ENCODE assay signal across 8 cellular contexts in genomic region chr19:17488593-17489391, GRCh38. TPM values are rescaled to one million over a fixed set of nuclear protein-coding genes. Genes with fewer than 3 reads are reported as not detected.
DNase-seq lines count a peak whose midpoint lies in the region; TF ChIP-seq lines count a peak whose summit lies in the region.

No MANE protein-coding gene starts in this region.

- no peak overlapping the region for H3K14ac ChIP-seq in trophoblast cell (ENCODE audit: low read length)

- intact Hi-C loops in uterus (cut with DNase I; ENCODE audit: low total_unique reads), result no loop called here

- H3K4ac ChIP-seq in trophoblast cell (ENCODE audit: low read depth, low read length), result no peak overlapping the region

- H3K79me2 ChIP-seq in trophoblast cell (ENCODE audit: control insufficient read depth, insufficient read depth, low read length, poor library complexity), result no peaks in the 10 kb centered on the region

- H3K4me3 ChIP-seq in epithelial cell of esophagus (ENCODE audit: low read length) (peak overlapping the region; percentile 20), trophoblast cell (ENCODE audit: low read depth, low read length) (no peak overlapping the region), uterus (no peak overlapping the region)

- H3K23ac ChIP-seq in trophoblast cell (ENCODE audit: low read length), result no peak overlapping the region

- no peak overlapping the region for H4K12ac ChIP-seq in trophoblast cell (ENCODE audit: low read depth, low read length)

- H3K36me3 ChIP-seq in trophoblast cell (ENCODE audit: control insufficient read depth in 1 of 2, insufficient read depth in 2 of 2, low read length in 2 of 2) (no peaks in the 10 kb centered on the region), uterus (no peaks in the 10 kb centered on the region)

- H3K18ac ChIP-seq in trophoblast cell (ENCODE audit: low read length), result no peak overlapping the region

- H3K27me3 ChIP-seq in trophoblast cell (ENCODE audit: insufficient read depth, low read length), result no peaks in the 10 kb centered on the region
- no peaks in the 10 kb centered on the region for H3K27me3 ChIP-seq in uterus

- H3K9me3 ChIP-seq in trophoblast cell (ENCODE audit: insufficient read depth, low read depth, low read length) (peaks cover 2% of the 10 kb centered on the region), uterus (no peaks in the 10 kb centered on the region)

- no peak overlapping the region for H2BK120ac ChIP-seq in trophoblast cell (ENCODE audit: insufficient read depth, low read length, poor library complexity)

- peaks cover 10 to 11% of the 10 kb centered on the region in 2 experiments for H3K4me1 ChIP-seq in trophoblast cell (ENCODE audit: control insufficient read depth in 1 of 2, insufficient read depth in 2 of 2, low read length in 2 of 2)
- H3K4me1 ChIP-seq in uterus, result no peaks in the 10 kb centered on the region

- peak overlapping the region; percentile 24 for H3K9ac ChIP-seq in trophoblast cell (ENCODE audit: low read length)

- H3K79me1 ChIP-seq in trophoblast cell (ENCODE audit: low read length), result no peaks in the 10 kb centered on the region

- no peak overlapping the region for H2BK12ac ChIP-seq in trophoblast cell (ENCODE audit: low read length)

- TF ChIP-seq CTCF in epithelial cell of esophagus (IDR thresholded peaks at IDR 0.05; ENCODE audit: insufficient read depth, low read depth, low read length, missing control alignments) (peak; percentile 8), uterus (IDR thresholded peaks at IDR 0.05) (no peak)

- TF ChIP-seq POLR2A in uterus (IDR thresholded peaks at IDR 0.05), result no peak

- peak overlapping the region; percentile 55 for H3K4me2 ChIP-seq in trophoblast cell (ENCODE audit: low read length)

- H2BK5ac ChIP-seq in trophoblast cell (ENCODE audit: low read depth, low read length, poor library complexity), result no peak overlapping the region

- no peak overlapping the region for H2AK5ac ChIP-seq in trophoblast cell (ENCODE audit: low read length)

- H3K27ac ChIP-seq in trophoblast cell (ENCODE audit: low read depth, low read length) (no peak overlapping the region), uterus (no peak overlapping the region)

- DNase-seq in GDM1 (lab: John Stamatoyannopoulos, UW), result peak; percentile 5
- peak; percentile 61 for DNase-seq in NCI-H2029 treated with DMSO at 0.1 percent for 48 hours (lab: John Stamatoyannopoulos, UW)
- DNase-seq in activated CD8-positive, alpha-beta memory T cell treated with anti-CD3 and anti-CD28 coated beads for 4 hours (ENCODE audit: low read depth in 2 of 2), result peak; percentile 42 to 66
- peak; percentile 87 for DNase-seq in epithelial cell of esophagus (ENCODE audit: low read depth)
- DNase-seq in trophoblast cell, result peak; percentile 89 to 91
- peak; percentile 48 to 52 for DNase-seq in uterus
- no peak for DNase-seq in NCI-H128 (lab: John Stamatoyannopoulos, UW; ENCODE audit: unreplicated experiment)
- DNase-seq in NCI-H524 treated with DMSO at 0.1 percent for 48 hours (lab: John Stamatoyannopoulos, UW), result no peak

- no peak overlapping the region for H4K91ac ChIP-seq in trophoblast cell (ENCODE audit: low read depth, low read length)

- no CpG with 5 or more reads among the region's 31 CpGs for WGBS in trophoblast cell (ENCODE audit: extremely low coverage, insufficient coverage, insufficient read length)

- H4K8ac ChIP-seq in trophoblast cell (ENCODE audit: low read depth, low read length), result no peak overlapping the region

- H2AFZ ChIP-seq in trophoblast cell (ENCODE audit: insufficient read depth, low read length, poor library complexity), result peak overlapping the region; percentile 38

RNA-seq across cellular contexts. Expression of gene SLC27A1, which starts 18.5 kb away (rescaled TPM):
- polyA plus RNA-seq in trophoblast cell (2013), result 4.7 and 5.0 TPM in 2 replicates
- total RNA-seq in uterus, result 10 to 100 TPM in 3 of 4 donors, 1 to 10 TPM in 1; 7.1 to 36.5 (median 26.9) TPM

RNA-seq across cellular contexts. Expression of gene PGLS, which starts 22.7 kb away (rescaled TPM):
- 107 and 108 TPM in 2 replicates for polyA plus RNA-seq in trophoblast cell (2013)
- total RNA-seq in uterus, result 10 to 100 TPM; 16.9 to 41.0 (median 34.1) TPM

RNA-seq across cellular contexts. Expression of gene NXNL1, which starts 28.1 kb away (rescaled TPM):
- polyA plus RNA-seq in trophoblast cell (2013), result not detected in 2 replicates
- total RNA-seq in uterus, result not detected

RNA-seq across cellular contexts. Expression of gene TMEM221, which starts 40.3 kb away (rescaled TPM):
- polyA plus RNA-seq in trophoblast cell (2013), result 0.07 TPM in 2 replicates
- total RNA-seq in uterus, result 10 to 100 TPM in 1 of 4 donors, 1 to 10 TPM in 2, not detected in 1; 2.2 to 16.5 (median 3.9) TPM

Comparison
In these comparisons a context has a peak if more than half of its experiments do, and no peak if none do; other contexts are left out.
1. DNase-seq: peak in GDM1 (single experiment), NCI-H2029 treated with DMSO at 0.1 percent for 48 hours (single experiment), activated CD8-positive, alpha-beta memory T cell treated with anti-CD3 and anti-CD28 coated beads for 4 hours (2 of 2), epithelial cell of esophagus (single experiment), trophoblast cell (2 of 2) and uterus (2 of 2); none in NCI-H128 (single experiment) and NCI-H524 treated with DMSO at 0.1 percent for 48 hours (single experiment).